ENCODE assay signal across 2 cellular contexts in the genomic region with DNA sequence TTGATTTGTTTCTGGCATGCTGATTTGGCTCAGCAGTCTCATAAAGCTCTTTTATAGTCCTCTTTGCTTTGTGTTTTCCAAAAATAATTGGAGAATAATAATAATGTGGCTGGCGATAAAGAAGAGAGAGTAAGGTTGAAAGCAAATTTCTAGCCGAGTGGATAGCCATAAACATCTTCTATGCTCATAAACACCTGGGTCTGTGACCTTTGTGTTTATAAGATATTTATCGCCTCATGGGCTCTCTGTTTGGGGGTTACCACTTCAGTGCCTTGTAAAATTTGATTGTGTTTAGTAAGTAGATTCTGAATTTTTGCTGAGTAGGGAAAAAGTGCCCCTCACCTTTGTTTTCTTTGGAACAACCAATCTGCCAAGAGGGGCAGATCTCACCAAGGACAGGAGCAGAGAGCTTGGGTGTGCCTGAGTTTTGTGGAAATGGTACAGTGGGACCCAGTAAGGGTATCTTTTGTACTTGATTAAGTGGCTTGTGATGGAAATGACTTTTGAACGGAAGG.
TF ChIP-seq lines count a peak whose summit lies in the region.

No MANE protein-coding gene starts in this region.

TF ChIP-seq in HepG2, 621 proteins besides CTCF, POLR2A, EP300 and RAD21:
- TF ChIP-seq, protein P1, sequence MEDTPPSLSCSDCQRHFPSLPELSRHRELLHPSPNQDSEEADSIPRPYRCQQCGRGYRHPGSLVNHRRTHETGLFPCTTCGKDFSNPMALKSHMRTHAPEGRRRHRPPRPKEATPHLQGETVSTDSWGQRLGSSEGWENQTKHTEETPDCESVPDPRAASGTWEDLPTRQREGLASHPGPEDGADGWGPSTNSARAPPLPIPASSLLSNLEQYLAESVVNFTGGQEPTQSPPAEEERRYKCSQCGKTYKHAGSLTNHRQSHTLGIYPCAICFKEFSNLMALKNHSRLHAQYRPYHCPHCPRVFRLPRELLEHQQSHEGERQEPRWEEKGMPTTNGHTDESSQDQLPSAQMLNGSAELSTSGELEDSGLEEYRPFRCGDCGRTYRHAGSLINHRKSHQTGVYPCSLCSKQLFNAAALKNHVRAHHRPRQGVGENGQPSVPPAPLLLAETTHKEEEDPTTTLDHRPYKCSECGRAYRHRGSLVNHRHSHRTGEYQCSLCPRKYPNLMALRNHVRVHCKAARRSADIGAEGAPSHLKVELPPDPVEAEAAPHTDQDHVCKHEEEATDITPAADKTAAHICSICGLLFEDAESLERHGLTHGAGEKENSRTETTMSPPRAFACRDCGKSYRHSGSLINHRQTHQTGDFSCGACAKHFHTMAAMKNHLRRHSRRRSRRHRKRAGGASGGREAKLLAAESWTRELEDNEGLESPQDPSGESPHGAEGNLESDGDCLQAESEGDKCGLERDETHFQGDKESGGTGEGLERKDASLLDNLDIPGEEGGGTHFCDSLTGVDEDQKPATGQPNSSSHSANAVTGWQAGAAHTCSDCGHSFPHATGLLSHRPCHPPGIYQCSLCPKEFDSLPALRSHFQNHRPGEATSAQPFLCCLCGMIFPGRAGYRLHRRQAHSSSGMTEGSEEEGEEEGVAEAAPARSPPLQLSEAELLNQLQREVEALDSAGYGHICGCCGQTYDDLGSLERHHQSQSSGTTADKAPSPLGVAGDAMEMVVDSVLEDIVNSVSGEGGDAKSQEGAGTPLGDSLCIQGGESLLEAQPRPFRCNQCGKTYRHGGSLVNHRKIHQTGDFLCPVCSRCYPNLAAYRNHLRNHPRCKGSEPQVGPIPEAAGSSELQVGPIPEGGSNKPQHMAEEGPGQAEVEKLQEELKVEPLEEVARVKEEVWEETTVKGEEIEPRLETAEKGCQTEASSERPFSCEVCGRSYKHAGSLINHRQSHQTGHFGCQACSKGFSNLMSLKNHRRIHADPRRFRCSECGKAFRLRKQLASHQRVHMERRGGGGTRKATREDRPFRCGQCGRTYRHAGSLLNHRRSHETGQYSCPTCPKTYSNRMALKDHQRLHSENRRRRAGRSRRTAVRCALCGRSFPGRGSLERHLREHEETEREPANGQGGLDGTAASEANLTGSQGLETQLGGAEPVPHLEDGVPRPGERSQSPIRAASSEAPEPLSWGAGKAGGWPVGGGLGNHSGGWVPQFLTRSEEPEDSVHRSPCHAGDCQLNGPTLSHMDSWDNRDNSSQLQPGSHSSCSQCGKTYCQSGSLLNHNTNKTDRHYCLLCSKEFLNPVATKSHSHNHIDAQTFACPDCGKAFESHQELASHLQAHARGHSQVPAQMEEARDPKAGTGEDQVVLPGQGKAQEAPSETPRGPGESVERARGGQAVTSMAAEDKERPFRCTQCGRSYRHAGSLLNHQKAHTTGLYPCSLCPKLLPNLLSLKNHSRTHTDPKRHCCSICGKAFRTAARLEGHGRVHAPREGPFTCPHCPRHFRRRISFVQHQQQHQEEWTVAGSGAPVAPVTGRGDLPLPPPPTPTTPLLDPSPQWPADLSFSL (CRISPR knock-in tag; IDR thresholded peaks at IDR 0.05): no peak
- TF ChIP-seq MAFF (IDR thresholded peaks at IDR 0.05; ENCODE audit: low read depth, low read length) (peak; percentile 92), MAFK (conservative IDR thresholded peaks at IDR 0.05 in 1 of 2, IDR thresholded peaks at IDR 0.05 in 1 of 2; ENCODE audit: low read length in 2 of 2) (peak; percentile 87 to 95), ZFX (CRISPR knock-in tag; IDR thresholded peaks at IDR 0.05; ENCODE audit: low read depth) (no peak), NR2F2 (IDR thresholded peaks at IDR 0.05; ENCODE audit: borderline replicate concordance, low read depth) (no peak)

TF ChIP-seq in K562, 482 proteins besides CTCF, POLR2A, EP300 and RAD21 (continued from another document):
- TF ChIP-seq MAFF (IDR thresholded peaks at IDR 0.05; ENCODE audit: low read length): peak; percentile 63
- TF ChIP-seq MAFG (tag; conservative IDR thresholded peaks at IDR 0.05): peak; percentile 55
- TF ChIP-seq C11orf30 (IDR thresholded peaks at IDR 0.05; ENCODE audit: low read depth): peak; percentile 59; the same call in 1 of the 2 replicates
